Comparison of ENCODE assay signal across 1 cellular context in the genomic region with DNA sequence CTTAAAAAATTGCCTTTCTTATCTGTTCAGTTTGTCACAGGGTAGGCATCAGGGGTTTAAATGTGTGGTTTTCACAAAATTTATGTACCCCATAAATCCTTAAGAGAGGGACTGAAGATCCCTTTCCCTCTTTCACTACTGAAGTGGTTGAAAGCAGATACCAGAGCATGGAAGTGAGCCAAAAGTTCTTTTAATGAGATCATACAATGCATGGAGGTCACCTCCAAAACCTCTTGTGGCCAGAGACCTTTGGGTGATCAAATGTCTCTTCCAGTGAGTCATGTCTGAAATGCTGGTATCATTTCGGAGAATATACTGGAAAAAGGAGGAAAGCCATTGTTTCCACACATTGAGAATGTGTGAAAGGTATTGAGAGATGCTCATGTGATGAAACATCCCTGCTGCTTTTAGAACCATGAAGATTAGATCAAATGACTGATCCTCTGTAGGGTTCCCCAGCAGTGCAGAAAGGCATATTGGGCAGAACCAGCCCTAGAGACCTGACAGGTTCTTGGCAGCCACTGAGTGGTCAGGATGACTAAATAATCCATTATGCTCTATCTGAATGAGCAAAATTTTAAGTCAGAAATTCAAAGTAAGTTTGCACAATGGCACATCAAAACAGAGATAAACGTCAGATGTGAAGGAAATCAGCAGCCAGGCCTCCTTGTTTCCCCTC.
TF ChIP-seq lines count a peak whose summit lies in the region.

No MANE protein-coding gene starts in this region.

TF ChIP-seq in HCT116, 20 proteins besides CTCF, POLR2A, EP300 and RAD21:
- TF ChIP-seq, protein P1, sequence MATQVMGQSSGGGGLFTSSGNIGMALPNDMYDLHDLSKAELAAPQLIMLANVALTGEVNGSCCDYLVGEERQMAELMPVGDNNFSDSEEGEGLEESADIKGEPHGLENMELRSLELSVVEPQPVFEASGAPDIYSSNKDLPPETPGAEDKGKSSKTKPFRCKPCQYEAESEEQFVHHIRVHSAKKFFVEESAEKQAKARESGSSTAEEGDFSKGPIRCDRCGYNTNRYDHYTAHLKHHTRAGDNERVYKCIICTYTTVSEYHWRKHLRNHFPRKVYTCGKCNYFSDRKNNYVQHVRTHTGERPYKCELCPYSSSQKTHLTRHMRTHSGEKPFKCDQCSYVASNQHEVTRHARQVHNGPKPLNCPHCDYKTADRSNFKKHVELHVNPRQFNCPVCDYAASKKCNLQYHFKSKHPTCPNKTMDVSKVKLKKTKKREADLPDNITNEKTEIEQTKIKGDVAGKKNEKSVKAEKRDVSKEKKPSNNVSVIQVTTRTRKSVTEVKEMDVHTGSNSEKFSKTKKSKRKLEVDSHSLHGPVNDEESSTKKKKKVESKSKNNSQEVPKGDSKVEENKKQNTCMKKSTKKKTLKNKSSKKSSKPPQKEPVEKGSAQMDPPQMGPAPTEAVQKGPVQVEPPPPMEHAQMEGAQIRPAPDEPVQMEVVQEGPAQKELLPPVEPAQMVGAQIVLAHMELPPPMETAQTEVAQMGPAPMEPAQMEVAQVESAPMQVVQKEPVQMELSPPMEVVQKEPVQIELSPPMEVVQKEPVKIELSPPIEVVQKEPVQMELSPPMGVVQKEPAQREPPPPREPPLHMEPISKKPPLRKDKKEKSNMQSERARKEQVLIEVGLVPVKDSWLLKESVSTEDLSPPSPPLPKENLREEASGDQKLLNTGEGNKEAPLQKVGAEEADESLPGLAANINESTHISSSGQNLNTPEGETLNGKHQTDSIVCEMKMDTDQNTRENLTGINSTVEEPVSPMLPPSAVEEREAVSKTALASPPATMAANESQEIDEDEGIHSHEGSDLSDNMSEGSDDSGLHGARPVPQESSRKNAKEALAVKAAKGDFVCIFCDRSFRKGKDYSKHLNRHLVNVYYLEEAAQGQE (IDR thresholded peaks at IDR 0.05; ENCODE audit: low read depth): no peak
- TF ChIP-seq, protein P2, sequence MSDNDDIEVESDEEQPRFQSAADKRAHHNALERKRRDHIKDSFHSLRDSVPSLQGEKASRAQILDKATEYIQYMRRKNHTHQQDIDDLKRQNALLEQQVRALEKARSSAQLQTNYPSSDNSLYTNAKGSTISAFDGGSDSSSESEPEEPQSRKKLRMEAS (IDR thresholded peaks at IDR 0.05): peak; percentile 72
- peak; percentile 89 for TF ChIP-seq FOSL1 (IDR thresholded peaks at IDR 0.05; ENCODE audit: low read depth)
- peak; percentile 92 for TF ChIP-seq CBX3 (IDR thresholded peaks at IDR 0.05; ENCODE audit: low read depth)
- TF ChIP-seq ELF1 (IDR thresholded peaks at IDR 0.05; ENCODE audit: borderline replicate concordance, low read depth): no peak
- peak; percentile 31; the same call in 1 of the 2 replicates for TF ChIP-seq POLR2AphosphoS5 (IDR thresholded peaks at IDR 0.05; ENCODE audit: low read depth, low read length)
- peak; percentile 90 for TF ChIP-seq JUND (IDR thresholded peaks at IDR 0.05)
- peak; percentile 87 for TF ChIP-seq SP1 (IDR thresholded peaks at IDR 0.05; ENCODE audit: low read depth)
- TF ChIP-seq, protein P3, sequence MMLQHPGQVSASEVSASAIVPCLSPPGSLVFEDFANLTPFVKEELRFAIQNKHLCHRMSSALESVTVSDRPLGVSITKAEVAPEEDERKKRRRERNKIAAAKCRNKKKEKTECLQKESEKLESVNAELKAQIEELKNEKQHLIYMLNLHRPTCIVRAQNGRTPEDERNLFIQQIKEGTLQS (IDR thresholded peaks at IDR 0.05): peak; percentile 27; the same call in 1 of the 2 replicates
- peak; percentile 90 for TF ChIP-seq CEBPB (IDR thresholded peaks at IDR 0.05; ENCODE audit: low read depth)
- no peak for TF ChIP-seq EZH2 (IDR thresholded peaks at IDR 0.05)
- TF ChIP-seq ZNF274 (IDR thresholded peaks at IDR 0.05; ENCODE audit: low read depth, low read length): no peak
- peak; percentile 63; the same call in 1 of the 2 replicates for TF ChIP-seq SRF (IDR thresholded peaks at IDR 0.05; ENCODE audit: low read depth)
- peak; percentile 72 for TF ChIP-seq TCF7L2 (IDR thresholded peaks at IDR 0.05; ENCODE audit: borderline replicate concordance, extremely low read depth, insufficient read depth, insufficient read length)
- no peak for TF ChIP-seq EZH2phosphoT487 (IDR thresholded peaks at IDR 0.05; ENCODE audit: borderline replicate concordance)
- peak; percentile 63; the same call in 1 of the 2 replicates for TF ChIP-seq SIN3A (IDR thresholded peaks at IDR 0.05; ENCODE audit: low read depth)
- no peak for TF ChIP-seq EGR1 (IDR thresholded peaks at IDR 0.05; ENCODE audit: low read depth)
